Comparison of ENCODE assay signal across 24 cellular contexts in genomic region chr11:11476499-11476898, GRCh38.
"Had no signal": no experiment of that assay in that cellular context is flagged by ENCODE, and none has a peak within 500 bp of the region (broad histone marks: within the 10 kb centered on the region; RNA-seq: fewer than 3 reads in every experiment).

No MANE protein-coding gene starts in this region.

- H3K9me3 Mint-ChIP-seq: activated CD4-positive, alpha-beta memory T cell treated with anti-CD3 and anti-CD28 coated beads, Interleukin-2, amount 10 ng/mL, durations not matched to agents 7 days and 5 days; activated CD4-positive, alpha-beta T cell treated with anti-CD3 and anti-CD28 coated beads, Interleukin-2, amount 10 ng/mL, durations not matched to agents 24 days and 14 days; activated naive CD8-positive, alpha-beta T cell treated with anti-CD3 and anti-CD28 coated beads, Interleukin-2, amount 50 U/mL, for 24 hours; activated T-cell treated with anti-CD3 and anti-CD28 coated beads, Interleukin-2, amount 50 U/mL, for 72 hours; brain; central memory CD8-positive, alpha-beta T cell; nephron; stimulated activated naive B cell treated with anti-CD40 and anti-IgM and Interleukin-4, amounts not matched to agents 10 μg/mL and 1 μg/mL and 100 μg/mL, for 72 hours; T-helper 2 cell treated with Interferon-gamma antibody and Interleukin-4, amounts not matched to agents 5 μg/mL and 100 μg/mL, for 36 hours had no signal

- ATAC-seq: activated CD4-positive, CD25-positive, alpha-beta regulatory T cell treated with anti-CD3 and anti-CD28 coated beads, Interleukin-2, amount 50 U/mL, for 24 hours; activated naive CD8-positive, alpha-beta T cell treated with anti-CD3 and anti-CD28 coated beads, Interleukin-2, amount 50 U/mL, for 24 hours; activated T-cell treated with anti-CD3 and anti-CD28 coated beads, Interleukin-2, amount 50 U/mL, for 72 hours; pancreas; stimulated activated naive B cell treated with anti-CD40 and anti-IgM and Interleukin-4, amounts not matched to agents 10 μg/mL and 1 μg/mL and 100 μg/mL, for 72 hours had no signal

- H3K27ac ChIP-seq: neutrophil, pancreas, right lobe of liver, transverse colon, VCaP had no signal

- DNase-seq: activated CD4-positive, alpha-beta memory T cell treated with anti-CD3 and anti-CD28 coated beads, Interleukin-2, amount 10 ng/mL, durations not matched to agents 7 days and 5 days; activated CD4-positive, alpha-beta T cell treated with anti-CD3 and anti-CD28 coated beads, Interleukin-2, amount 10 ng/mL, durations not matched to agents 24 days and 14 days; activated effector memory CD4-positive, alpha-beta T cell treated with Interleukin-2 at 50 U/mL for 16 hours; activated naive CD4-positive, alpha-beta T cell treated with anti-CD3 and anti-CD28 coated beads, Interleukin-2, amount 50 U/mL, for 16 hours; activated naive CD8-positive, alpha-beta T cell treated with anti-CD3 and anti-CD28 coated beads, Interleukin-2, amount 50 U/mL, for 24 hours; activated T-cell treated with anti-CD3 and anti-CD28 coated beads, Interleukin-2, amount 50 U/mL, for 72 hours; effector memory CD4-positive, alpha-beta T cell; left ventricle myocardium superior; pancreas; small intestine; stimulated activated CD8-positive, alpha-beta memory T cell treated with anti-CD3 and anti-CD28 coated beads, Interleukin-4, amount 100 ng/mL, for 48 hours; stimulated activated naive B cell treated with anti-CD40 and anti-IgM and Interleukin-4, amounts not matched to agents 10 μg/mL and 1 μg/mL and 100 μg/mL, for 72 hours; transverse colon had no signal

- H3K27me3 Mint-ChIP-seq: activated naive CD8-positive, alpha-beta T cell treated with anti-CD3 and anti-CD28 coated beads, Interleukin-2, amount 50 U/mL, for 24 hours had no signal

- H3K36me3 ChIP-seq: neutrophil, pancreas, right lobe of liver, transverse colon had no signal

- H3K4me1 Mint-ChIP-seq: activated CD4-positive, alpha-beta memory T cell treated with anti-CD3 and anti-CD28 coated beads, Interleukin-2, amount 10 ng/mL, durations not matched to agents 7 days and 5 days; activated CD4-positive, alpha-beta T cell treated with anti-CD3 and anti-CD28 coated beads, Interleukin-2, amount 10 ng/mL, durations not matched to agents 24 days and 14 days; activated naive CD8-positive, alpha-beta T cell treated with anti-CD3 and anti-CD28 coated beads, Interleukin-2, amount 50 U/mL, for 24 hours; central memory CD8-positive, alpha-beta T cell; stimulated activated naive B cell treated with anti-CD40 and anti-IgM and Interleukin-4, amounts not matched to agents 10 μg/mL and 1 μg/mL and 100 μg/mL, for 72 hours had no signal

- H3K27me3 ChIP-seq: pancreas, right lobe of liver, transverse colon had no signal

- H3K9me3 ChIP-seq: neutrophil, pancreas, right lobe of liver, transverse colon had no signal

- H3K27ac Mint-ChIP-seq: activated CD4-positive, alpha-beta memory T cell treated with anti-CD3 and anti-CD28 coated beads, Interleukin-2, amount 10 ng/mL, durations not matched to agents 7 days and 5 days; activated CD4-positive, alpha-beta T cell treated with anti-CD3 and anti-CD28 coated beads, Interleukin-2, amount 10 ng/mL, durations not matched to agents 24 days and 14 days; activated naive CD8-positive, alpha-beta T cell treated with anti-CD3 and anti-CD28 coated beads, Interleukin-2, amount 50 U/mL, for 24 hours; activated T-cell treated with anti-CD3 and anti-CD28 coated beads, Interleukin-2, amount 50 U/mL, for 72 hours; brain; nephron; stimulated activated naive B cell treated with anti-CD40 and anti-IgM and Interleukin-4, amounts not matched to agents 10 μg/mL and 1 μg/mL and 100 μg/mL, for 72 hours; T-helper 2 cell treated with Interferon-gamma antibody and Interleukin-4, amounts not matched to agents 5 μg/mL and 100 μg/mL, for 36 hours had no signal

- H3K4me3 ChIP-seq: pancreas, right lobe of liver, transverse colon had no signal

- FAIRE-seq: colon, frontal cortex, pancreas, small intestine, urothelium cell line had no signal

- H3K4me1 ChIP-seq: pancreas, right lobe of liver, transverse colon had no signal

- H3K36me3 Mint-ChIP-seq: brain; stimulated activated naive B cell treated with anti-CD40 and anti-IgM and Interleukin-4, amounts not matched to agents 10 μg/mL and 1 μg/mL and 100 μg/mL, for 72 hours had no signal

- H3K4me3 Mint-ChIP-seq: activated CD4-positive, alpha-beta memory T cell treated with anti-CD3 and anti-CD28 coated beads, Interleukin-2, amount 10 ng/mL, durations not matched to agents 7 days and 5 days; activated CD4-positive, alpha-beta T cell treated with anti-CD3 and anti-CD28 coated beads, Interleukin-2, amount 10 ng/mL, durations not matched to agents 24 days and 14 days; activated naive CD8-positive, alpha-beta T cell treated with anti-CD3 and anti-CD28 coated beads, Interleukin-2, amount 50 U/mL, for 24 hours; activated T-cell treated with anti-CD3 and anti-CD28 coated beads, Interleukin-2, amount 50 U/mL, for 72 hours; brain; central memory CD8-positive, alpha-beta T cell; nephron; stimulated activated naive B cell treated with anti-CD40 and anti-IgM and Interleukin-4, amounts not matched to agents 10 μg/mL and 1 μg/mL and 100 μg/mL, for 72 hours; T-helper 2 cell treated with Interferon-gamma antibody and Interleukin-4, amounts not matched to agents 5 μg/mL and 100 μg/mL, for 36 hours had no signal
